Comparison of ENCODE assay signal across 18 cellular contexts in the genomic region with DNA sequence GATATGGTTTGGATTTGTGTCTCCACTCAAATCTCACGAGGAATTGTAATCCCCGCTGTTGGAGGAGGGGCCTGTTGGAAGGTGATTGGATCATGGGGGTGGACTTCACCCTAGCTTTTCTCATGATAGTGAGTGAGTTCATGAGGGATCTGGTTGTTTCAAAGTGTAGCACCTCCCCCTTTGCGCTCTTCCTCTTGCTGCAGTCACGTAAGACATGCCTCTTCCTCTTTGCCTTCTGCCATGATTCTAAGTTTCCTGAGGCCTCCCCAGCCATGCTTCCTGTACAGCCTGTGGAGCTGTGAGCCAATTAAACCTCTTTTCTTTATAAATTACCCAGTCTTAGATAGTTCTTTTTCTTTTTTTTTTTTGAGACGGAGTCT. TPM values are rescaled to one million over a fixed set of nuclear protein-coding genes. Genes with fewer than 3 reads are reported as not detected.
A peak's percentile ranks its signal among the peaks of the same experiment; 100 is the strongest.
DNase-seq lines count a peak whose midpoint lies in the region; ATAC-seq, FAIRE-seq and TF ChIP-seq lines count a peak whose summit lies in the region.
"Had no signal": no experiment of that assay in that cellular context is flagged by ENCODE, and none has a peak within 500 bp of the region (broad histone marks: within the 10 kb centered on the region; RNA-seq: fewer than 3 reads in every experiment).

No MANE protein-coding gene starts in this region.

- no peaks in the 10 kb centered on the region for H3K9me3 Mint-ChIP-seq in Caco-2 (ENCODE audit: unreplicated experiment)

- TF ChIP-seq EP300 in K562 (IDR thresholded peaks at IDR 0.05; ENCODE audit: low read length), result no peak

- CTCF ChIA-PET in Caco-2 (lab: Charles Lee), result no interaction called here
- CTCF ChIA-PET in K562 (lab: Yijun Ruan, JAX; ENCODE audit: low intra/inter-chr PET ratio), result no interaction called here

- peak in 1 of 2 experiments; percentile 42 for DNase-seq in Caco-2
- DNase-seq in MV-4-11 (lab: John Stamatoyannopoulos, UW), result peak; percentile 49
- DNase-seq in K562 (ENCODE audit: extremely low read depth in 1 of 4, low spot score in 3 of 4), result peak in 1 of 4 experiments; percentile 41
- DNase-seq in MM.1S, result no peak
- DNase-seq in esophagus squamous epithelium (lab: John Stamatoyannopoulos, UW), result no peak
- DNase-seq: activated CD8-positive, alpha-beta memory T cell treated with anti-CD3 and anti-CD28 coated beads, Interleukin-2, amount 50 U/mL, for 4 hours; activated gamma-delta T cell treated with Interleukin-2 at 50 U/mL for 16 hours; NCI-H1436; NCI-H2227 treated with DMSO at 0.1 percent for 48 hours; NK-92 treated with Interleukin-12 subunit alpha and Interleukin-12 subunit beta, amount 100 ng/mL, for 24 hours; stimulated activated CD4-positive, alpha-beta T cell treated with anti-CD3 and anti-CD28 coated beads, Interleukin-2, amount 100 ng/mL, for 24 hours; substantia nigra had no signal

- H3K9me2 ChIP-seq in MM.1S (replicated peaks; ENCODE audit: insufficient read depth, low read length), result no peaks in the 10 kb centered on the region

- peaks cover under 1% of the 10 kb centered on the region for H3K27me3 Mint-ChIP-seq in Caco-2 (ENCODE audit: insufficient read depth, unreplicated experiment)

- H3K9me3 ChIP-seq in Caco-2 (peaks cover 4% of the 10 kb centered on the region; the same call in 1 of the 2 replicates), K562 (replicated peaks; ENCODE audit: control insufficient read depth, insufficient read depth, low read depth, low read length) (no peaks in the 10 kb centered on the region), MM.1S (replicated peaks; ENCODE audit: insufficient read depth, low read length) (no peaks in the 10 kb centered on the region), esophagus squamous epithelium (no peaks in the 10 kb centered on the region)
- H3K9me3 ChIP-seq: ascending aorta, right atrium auricular region had no signal

- FAIRE-seq in K562 (lab: Jason Lieb, UNC), result no peak
- FAIRE-seq: GM12878 had no signal

- POLR2A ChIA-PET in Caco-2 (lab: Charles Lee), result interaction anchor here (0.6 kb wide), 1 partner anchor 216 kb away, joined by 3 read pairs; no protein-coding TSS in a partner anchor
- POLR2A ChIA-PET in K562 (lab: Yijun Ruan, JAX), result interaction anchor here (1.1 kb wide), 1 partner anchor 17 kb away, joined by 3 read pairs; the partner anchor contains the start of gene CDNF

- H3K4me3 Mint-ChIP-seq in Caco-2 (ENCODE audit: unreplicated experiment), result no peak overlapping the region

- H3K27ac Mint-ChIP-seq in Caco-2 (ENCODE audit: unreplicated experiment), result peak overlapping the region; percentile 92

- H3K9ac ChIP-seq in K562 (ENCODE audit: insufficient read depth in 1 of 2, low read depth in 2 of 2, low read length in 2 of 2) (no peak overlapping the region), MM.1S (ENCODE audit: low read length) (no peak overlapping the region)
- H3K9ac ChIP-seq: KMS-11 had no signal

- H3K79me2 ChIP-seq in K562 (ENCODE audit: control insufficient read depth, insufficient read depth, low read length) (no peaks in the 10 kb centered on the region), MM.1S (ENCODE audit: low read length) (no peaks in the 10 kb centered on the region)

- H3K4me1 Mint-ChIP-seq in Caco-2 (ENCODE audit: low read depth, unreplicated experiment), result peaks cover 30% of the 10 kb centered on the region

- intact Hi-C loops in Caco-2 (cut with micrococcal nuclease; ENCODE audit: unreplicated experiment), result loop anchor here (2.0 to 5.0 kb wide), 5 partner anchors 38 to 218 kb away; no protein-coding TSS in a partner anchor
- intact Hi-C loops in K562 (cut with micrococcal nuclease), result no loop called here
- intact Hi-C loops in esophagus squamous epithelium (cut with DNase I), result no loop called here

- no peak for TF ChIP-seq POLR2A in K562 (conservative IDR thresholded peaks at IDR 0.05)
- TF ChIP-seq POLR2A in esophagus squamous epithelium (IDR thresholded peaks at IDR 0.05), result no peak

- no peak overlapping the region for H3K4me3 ChIP-seq in Caco-2 (ENCODE audit: low read depth, low read length)
- no peak overlapping the region for H3K4me3 ChIP-seq in K562
- no peak overlapping the region for H3K4me3 ChIP-seq in MM.1S (ENCODE audit: low read length)
- no peak overlapping the region for H3K4me3 ChIP-seq in esophagus squamous epithelium
- H3K4me3 ChIP-seq: ascending aorta, GM12878, right atrium auricular region had no signal

- no peaks in the 10 kb centered on the region for H3K36me3 ChIP-seq in Caco-2 (ENCODE audit: control insufficient read depth, insufficient read depth, low read length)
- no peaks in the 10 kb centered on the region for H3K36me3 ChIP-seq in K562 (ENCODE audit: control insufficient read depth, insufficient read depth, low read length)
- H3K36me3 ChIP-seq in MM.1S (replicated peaks; ENCODE audit: insufficient read depth, low read length), result no peaks in the 10 kb centered on the region
- no peaks in the 10 kb centered on the region for H3K36me3 ChIP-seq in esophagus squamous epithelium
- H3K36me3 ChIP-seq: ascending aorta, right atrium auricular region had no signal

- no peaks in the 10 kb centered on the region for H3F3A ChIP-seq in MM.1S (ENCODE audit: insufficient read depth, low read length)

- no peaks in the 10 kb centered on the region for H3K9me1 ChIP-seq in K562 (ENCODE audit: control insufficient read depth, insufficient read depth, low read length)

- in situ Hi-C loops in K562 (cut with MboI), result no loop called here

- H3K4me1 ChIP-seq in Caco-2 (peaks cover 32% of the 10 kb centered on the region), K562 (replicated peaks in 1 of 2; ENCODE audit: control insufficient read depth in 2 of 2, insufficient read depth in 2 of 2, low read length in 2 of 2) (no peaks in the 10 kb centered on the region; a peak in 1 of 5 replicates), MM.1S (ENCODE audit: low read length) (peaks cover 4% of the 10 kb centered on the region; the same call in 1 of the 2 replicates), esophagus squamous epithelium (no peaks in the 10 kb centered on the region)
- H3K4me1 ChIP-seq: right atrium auricular region had no signal

- H3K27ac ChIP-seq in K562 (ENCODE audit: extremely low read depth, low read depth, low read length), result no peak overlapping the region
- no peak overlapping the region for H3K27ac ChIP-seq in MM.1S (ENCODE audit: low read length)
- H3K27ac ChIP-seq in esophagus squamous epithelium, result no peak overlapping the region
- H3K27ac ChIP-seq: ascending aorta, foreskin keratinocyte, KMS-11, right atrium auricular region had no signal

- H4K20me1 ChIP-seq in K562 (replicated peaks; ENCODE audit: control insufficient read depth, insufficient read depth, low read length) (no peaks in the 10 kb centered on the region), MM.1S (ENCODE audit: insufficient read depth, low read length) (no peaks in the 10 kb centered on the region)

- WGBS in K562 (ENCODE audit: insufficient coverage, low coverage, missing lambda C conversion rate), result 17% methylated on average over 5 of the region's 5 CpGs
- 85 to 87% methylated on average over 5 of the region's 5 CpGs for WGBS in esophagus squamous epithelium, 2 donors

- H3K4me2 ChIP-seq in K562 (ENCODE audit: insufficient read depth, low read length), result peak overlapping the region; percentile 51
- H3K4me2 ChIP-seq in MM.1S (ENCODE audit: low read depth, low read length), result no peak overlapping the region
- H3K4me2 ChIP-seq: KMS-11 had no signal

- peaks cover 7% of the 10 kb centered on the region for H3K36me3 Mint-ChIP-seq in Caco-2 (ENCODE audit: insufficient read depth, unreplicated experiment)

- BruUV-seq in Caco-2 (replicated peaks; lab: Mats Ljungman, UMichigan) (no TSS peak), K562 (replicated peaks; lab: Mats Ljungman, UMichigan) (no TSS peak)

- ATAC-seq in K562, result peak; percentile 81
- ATAC-seq in GM21390 (IDR thresholded peaks at IDR 0.05; ENCODE audit: unreplicated experiment), result no peak
- ATAC-seq: GM12878 had no signal

- no peak for TF ChIP-seq CTCF in Caco-2 (IDR thresholded peaks at IDR 0.05; ENCODE audit: insufficient read depth in 1 of 2, low read depth in 1 of 2, low read length in 1 of 2, severe bottlenecking in 1 of 2, unreplicated experiment in 1 of 2)
- no peak for TF ChIP-seq CTCF in K562 (IDR thresholded peaks at IDR 0.05 in 2 of 3, conservative IDR thresholded peaks at IDR 0.05 in 1 of 3; ENCODE audit: insufficient read depth in 2 of 3, low read depth in 1 of 3, low read length in 3 of 3)
- TF ChIP-seq CTCF in MM.1S (IDR thresholded peaks at IDR 0.05; ENCODE audit: low read length), result no peak
- TF ChIP-seq CTCF in esophagus squamous epithelium (IDR thresholded peaks at IDR 0.05), result no peak

- no peak for TF ChIP-seq RAD21 in K562 (CRISPR knock-in tag; conservative IDR thresholded peaks at IDR 0.05 in 1 of 2, IDR thresholded peaks at IDR 0.05 in 1 of 2)

- peak overlapping the region; percentile 79 for H2AFZ ChIP-seq in K562 (ENCODE audit: low read depth, low read length)
- no peak overlapping the region for H2AFZ ChIP-seq in MM.1S (ENCODE audit: low read length)

- no peaks in the 10 kb centered on the region for H3K27me3 ChIP-seq in Caco-2 (replicated peaks; ENCODE audit: control insufficient read depth, insufficient read depth, low read length)
- H3K27me3 ChIP-seq in K562 (ENCODE audit: control insufficient read depth in 2 of 2, insufficient read depth in 2 of 2, low read length in 2 of 2), result peaks cover 8 to 10% of the 10 kb centered on the region in 2 experiments; a peak in 4 of 5 replicates
- no peaks in the 10 kb centered on the region for H3K27me3 ChIP-seq in MM.1S (replicated peaks; ENCODE audit: insufficient read depth, low read length)
- no peaks in the 10 kb centered on the region for H3K27me3 ChIP-seq in esophagus squamous epithelium
- H3K27me3 ChIP-seq: ascending aorta, foreskin keratinocyte, right atrium auricular region had no signal

RNA-seq across cellular contexts. Expression of gene CDNF, which starts 17.1 kb away (rescaled TPM):
- total RNA-seq in Caco-2 (2022), result 3.4 and 3.9 TPM in 2 replicates
- total RNA-seq in K562 (2011; cell fraction: chromatin; rRNA removed; ENCODE audit: low replicate concordance), result 0.37 and 0.83 TPM in 2 replicates
- total RNA-seq in K562 (2011; cell fraction: nucleolus; rRNA removed), result 0.83 and 2.2 TPM in 2 replicates
- total RNA-seq in K562 (2011; cell fraction: nucleoplasm; rRNA removed), result 0.53 and 0.73 TPM in 2 replicates
- 0.64 TPM in 1 of 2 replicates, not detected in the other for total RNA-seq in K562 (2014; rRNA removed)
- 0.29 and 0.61 TPM in 2 replicates for total RNA-seq in K562 (2014; rRNA removed; fragmentation: Illumina TruSeq; extraction: Trizol)
- 0.33 and 0.60 TPM in 2 replicates for total RNA-seq in K562 (2015; rRNA removed; fragmentation: Illumina TruSeq; extraction: Trizol)
- total RNA-seq in K562 (2021), result 0.85 and 1.00 TPM in 2 replicates
- polyA plus RNA-seq in K562 (2011; rRNA removed), result 0.93 and 1.6 TPM in 2 replicates
- 0.13 and 1.2 TPM in 2 replicates for polyA plus RNA-seq in K562 (2011; cell fraction: cytosol; rRNA removed)
- 0.54 and 0.65 TPM in 2 replicates for polyA plus RNA-seq in K562 (2011; cell fraction: nucleus; rRNA removed)
- polyA plus RNA-seq in K562 (2012), result 0.64 and 2.2 TPM in 2 replicates
- polyA plus RNA-seq in K562 (2014; fragmentation: Illumina TruSeq; extraction: Trizol), result 0.61 and 0.96 TPM in 2 replicates
- under 1 TPM; 0.18 to 0.37 TPM for polyA plus RNA-seq in K562 (2014; fragmentation: Nextera tagmentation; extraction: Ambion mirVana)
- polyA plus RNA-seq in K562 (2014; rRNA removed), result 1.1 and 1.6 TPM in 2 replicates
- 0.42 and 1.9 TPM in 2 replicates for polyA minus RNA-seq in K562 (2011; rRNA and poly(A)+ RNA removed)
- polyA minus RNA-seq in K562 (2011; cell fraction: cytosol; rRNA and poly(A)+ RNA removed), result not detected in 2 replicates
- 0.40 and 1.4 TPM in 2 replicates for polyA minus RNA-seq in K562 (2011; cell fraction: nucleus; rRNA and poly(A)+ RNA removed)
- total RNA-seq in esophagus squamous epithelium, result 1 to 10 TPM in 2 of 4 donors, not detected in 2; 1.1 to 1.3 TPM
- total RNA-seq: ascending aorta had no signal

RNA-seq across cellular contexts. Expression of gene HSPA14, which starts 17.3 kb away (rescaled TPM):
- 36.9 and 39.3 TPM in 2 replicates for total RNA-seq in Caco-2 (2022)
- 10.9 and 32.7 TPM in 2 replicates for total RNA-seq in K562 (2011; cell fraction: chromatin; rRNA removed; ENCODE audit: low replicate concordance)
- total RNA-seq in K562 (2011; cell fraction: nucleolus; rRNA removed), result 6.5 and 8.0 TPM in 2 replicates
- total RNA-seq in K562 (2011; cell fraction: nucleoplasm; rRNA removed), result 16.4 and 26.8 TPM in 2 replicates
- total RNA-seq in K562 (2014; rRNA removed), result 38.9 and 47.9 TPM in 2 replicates
- 65.1 and 77.7 TPM in 2 replicates for total RNA-seq in K562 (2014; rRNA removed; fragmentation: Illumina TruSeq; extraction: Trizol)
- 57.5 and 63.2 TPM in 2 replicates for total RNA-seq in K562 (2015; rRNA removed; fragmentation: Illumina TruSeq; extraction: Trizol)
- 41.9 and 46.2 TPM in 2 replicates for total RNA-seq in K562 (2021)
- 52.3 and 71.5 TPM in 2 replicates for polyA plus RNA-seq in K562 (2011; rRNA removed)
- polyA plus RNA-seq in K562 (2011; cell fraction: cytosol; rRNA removed), result 12.0 and 24.9 TPM in 2 replicates
- polyA plus RNA-seq in K562 (2011; cell fraction: nucleus; rRNA removed), result 16.6 and 28.1 TPM in 2 replicates
- 25.4 and 33.0 TPM in 2 replicates for polyA plus RNA-seq in K562 (2012)
- polyA plus RNA-seq in K562 (2014; fragmentation: Illumina TruSeq; extraction: Trizol), result 47.0 and 51.9 TPM in 2 replicates
- polyA plus RNA-seq in K562 (2014; fragmentation: Nextera tagmentation; extraction: Ambion mirVana), result 10 to 100 TPM; 70.1 to 75.0 TPM
- polyA plus RNA-seq in K562 (2014; rRNA removed), result 54.1 and 56.5 TPM in 2 replicates
- 38.8 and 40.3 TPM in 2 replicates for polyA minus RNA-seq in K562 (2011; rRNA and poly(A)+ RNA removed)
- polyA minus RNA-seq in K562 (2011; cell fraction: cytosol; rRNA and poly(A)+ RNA removed), result 8.4 and 15.2 TPM in 2 replicates
- polyA minus RNA-seq in K562 (2011; cell fraction: nucleus; rRNA and poly(A)+ RNA removed), result 9.8 and 19.3 TPM in 2 replicates
- 10 to 100 TPM; 12.5 to 21.4 (median 13.1) TPM for total RNA-seq in esophagus squamous epithelium

RNA-seq across cellular contexts. Expression of gene MSANTD7, which starts 17.3 kb away (rescaled TPM):
- total RNA-seq in Caco-2 (2022), result 30.0 and 32.8 TPM in 2 replicates
- 19.1 and 30.9 TPM in 2 replicates for total RNA-seq in K562 (2011; cell fraction: chromatin; rRNA removed; ENCODE audit: low replicate concordance)
- 16.7 and 18.6 TPM in 2 replicates for total RNA-seq in K562 (2011; cell fraction: nucleolus; rRNA removed)
- 22.8 and 36.6 TPM in 2 replicates for total RNA-seq in K562 (2011; cell fraction: nucleoplasm; rRNA removed)
- 25.0 and 26.9 TPM in 2 replicates for total RNA-seq in K562 (2014; rRNA removed)
- total RNA-seq in K562 (2014; rRNA removed; fragmentation: Illumina TruSeq; extraction: Trizol), result 23.6 and 24.5 TPM in 2 replicates
- 26.6 and 27.3 TPM in 2 replicates for total RNA-seq in K562 (2015; rRNA removed; fragmentation: Illumina TruSeq; extraction: Trizol)
- total RNA-seq in K562 (2021), result 26.4 and 27.2 TPM in 2 replicates
- 14.6 and 18.9 TPM in 2 replicates for polyA plus RNA-seq in K562 (2011; rRNA removed)
- 9.0 and 9.9 TPM in 2 replicates for polyA plus RNA-seq in K562 (2011; cell fraction: cytosol; rRNA removed)
- 12.3 and 17.3 TPM in 2 replicates for polyA plus RNA-seq in K562 (2011; cell fraction: nucleus; rRNA removed)
- 11.3 and 18.0 TPM in 2 replicates for polyA plus RNA-seq in K562 (2012)
- polyA plus RNA-seq in K562 (2014; fragmentation: Illumina TruSeq; extraction: Trizol), result 24.3 and 24.7 TPM in 2 replicates
- polyA plus RNA-seq in K562 (2014; fragmentation: Nextera tagmentation; extraction: Ambion mirVana), result 1 to 10 TPM; 5.2 to 7.1 TPM
- polyA plus RNA-seq in K562 (2014; rRNA removed), result 16.2 and 18.8 TPM in 2 replicates
- 35.3 and 37.1 TPM in 2 replicates for polyA minus RNA-seq in K562 (2011; rRNA and poly(A)+ RNA removed)
- 17.9 and 24.7 TPM in 2 replicates for polyA minus RNA-seq in K562 (2011; cell fraction: cytosol; rRNA and poly(A)+ RNA removed)
- polyA minus RNA-seq in K562 (2011; cell fraction: nucleus; rRNA and poly(A)+ RNA removed), result 24.0 and 40.5 TPM in 2 replicates
- 1 to 10 TPM; 7.3 to 9.2 (median 8.2) TPM for total RNA-seq in esophagus squamous epithelium

RNA-seq across cellular contexts. Expression of gene FAM107B, which starts 46.1 kb away (rescaled TPM):
- total RNA-seq in Caco-2 (2022) (206 and 209 TPM in 2 replicates), K562 (2014; rRNA removed) (0.82 and 2.8 TPM in 2 replicates), K562 (2014; rRNA removed; fragmentation: Illumina TruSeq; extraction: Trizol) (1.8 and 2.0 TPM in 2 replicates), K562 (2015; rRNA removed; fragmentation: Illumina TruSeq; extraction: Trizol) (0.94 and 1.5 TPM in 2 replicates), K562 (2021) (2.0 and 2.3 TPM in 2 replicates), esophagus squamous epithelium (10 to 100 TPM in 3 of 4 donors, 1 to 10 TPM in 1; 6.7 to 17.0 (median 12.9) TPM)
- 0.28 and 0.49 TPM in 2 replicates for total RNA-seq in K562 (2011; cell fraction: chromatin; rRNA removed; ENCODE audit: low replicate concordance)
- not detected in 2 replicates for total RNA-seq in K562 (2011; cell fraction: nucleolus; rRNA removed)
- total RNA-seq in K562 (2011; cell fraction: nucleoplasm; rRNA removed), result 0.31 and 0.37 TPM in 2 replicates
- polyA plus RNA-seq in K562 (2011; rRNA removed) (0.39 and 0.40 TPM in 2 replicates), K562 (2014; fragmentation: Illumina TruSeq; extraction: Trizol) (1.9 and 2.0 TPM in 2 replicates), K562 (2014; fragmentation: Nextera tagmentation; extraction: Ambion mirVana) (under 1 TPM; 0.48 TPM), K562 (2014; rRNA removed) (1.1 and 1.4 TPM in 2 replicates)
- 0.09 and 0.29 TPM in 2 replicates for polyA plus RNA-seq in K562 (2011; cell fraction: cytosol; rRNA removed)
- 0.07 and 0.11 TPM in 2 replicates for polyA plus RNA-seq in K562 (2011; cell fraction: nucleus; rRNA removed)
- polyA plus RNA-seq in K562 (2012), result 0.90 and 13.2 TPM in 2 replicates
- polyA minus RNA-seq in K562 (2011; rRNA and poly(A)+ RNA removed), result 0.32 and 0.63 TPM in 2 replicates
- not detected in 2 replicates for polyA minus RNA-seq in K562 (2011; cell fraction: cytosol; rRNA and poly(A)+ RNA removed)
- polyA minus RNA-seq in K562 (2011; cell fraction: nucleus; rRNA and poly(A)+ RNA removed), result not detected in 2 replicates

RNA-seq across cellular contexts. Expression of gene SUV39H2, which starts 57.9 kb away (rescaled TPM):
- total RNA-seq in Caco-2 (2022), result 58.3 and 60.4 TPM in 2 replicates
- total RNA-seq in K562 (2011; cell fraction: chromatin; rRNA removed; ENCODE audit: low replicate concordance), result 16.3 and 60.2 TPM in 2 replicates
- total RNA-seq in K562 (2011; cell fraction: nucleolus; rRNA removed), result 9.0 and 13.4 TPM in 2 replicates
- total RNA-seq in K562 (2011; cell fraction: nucleoplasm; rRNA removed), result 27.8 and 58.1 TPM in 2 replicates
- 26.4 and 28.1 TPM in 2 replicates for total RNA-seq in K562 (2014; rRNA removed)
- 49.6 and 53.5 TPM in 2 replicates for total RNA-seq in K562 (2014; rRNA removed; fragmentation: Illumina TruSeq; extraction: Trizol)
- total RNA-seq in K562 (2015; rRNA removed; fragmentation: Illumina TruSeq; extraction: Trizol), result 37.5 and 41.3 TPM in 2 replicates
- 32.6 and 36.6 TPM in 2 replicates for total RNA-seq in K562 (2021)
- polyA plus RNA-seq in K562 (2011; rRNA removed), result 28.3 and 40.6 TPM in 2 replicates
- 9.8 and 14.4 TPM in 2 replicates for polyA plus RNA-seq in K562 (2011; cell fraction: cytosol; rRNA removed)
- 9.0 and 12.6 TPM in 2 replicates for polyA plus RNA-seq in K562 (2011; cell fraction: nucleus; rRNA removed)
- polyA plus RNA-seq in K562 (2012), result 25.8 and 41.8 TPM in 2 replicates
- 38.4 and 54.3 TPM in 2 replicates for polyA plus RNA-seq in K562 (2014; fragmentation: Illumina TruSeq; extraction: Trizol)
- 10 to 100 TPM; 41.7 to 45.7 TPM for polyA plus RNA-seq in K562 (2014; fragmentation: Nextera tagmentation; extraction: Ambion mirVana)
- 24.1 and 27.0 TPM in 2 replicates for polyA plus RNA-seq in K562 (2014; rRNA removed)
- 54.9 and 57.6 TPM in 2 replicates for polyA minus RNA-seq in K562 (2011; rRNA and poly(A)+ RNA removed)
- 14.4 and 22.8 TPM in 2 replicates for polyA minus RNA-seq in K562 (2011; cell fraction: cytosol; rRNA and poly(A)+ RNA removed)
- 18.8 and 29.1 TPM in 2 replicates for polyA minus RNA-seq in K562 (2011; cell fraction: nucleus; rRNA and poly(A)+ RNA removed)
- 10 to 100 TPM in 1 of 4 donors, 1 to 10 TPM in 3; 5.6 to 13.2 (median 8.9) TPM for total RNA-seq in esophagus squamous epithelium
- total RNA-seq: ascending aorta had no signal
